Comparison of ENCODE assay signal across 36 cellular contexts in the genomic region with DNA sequence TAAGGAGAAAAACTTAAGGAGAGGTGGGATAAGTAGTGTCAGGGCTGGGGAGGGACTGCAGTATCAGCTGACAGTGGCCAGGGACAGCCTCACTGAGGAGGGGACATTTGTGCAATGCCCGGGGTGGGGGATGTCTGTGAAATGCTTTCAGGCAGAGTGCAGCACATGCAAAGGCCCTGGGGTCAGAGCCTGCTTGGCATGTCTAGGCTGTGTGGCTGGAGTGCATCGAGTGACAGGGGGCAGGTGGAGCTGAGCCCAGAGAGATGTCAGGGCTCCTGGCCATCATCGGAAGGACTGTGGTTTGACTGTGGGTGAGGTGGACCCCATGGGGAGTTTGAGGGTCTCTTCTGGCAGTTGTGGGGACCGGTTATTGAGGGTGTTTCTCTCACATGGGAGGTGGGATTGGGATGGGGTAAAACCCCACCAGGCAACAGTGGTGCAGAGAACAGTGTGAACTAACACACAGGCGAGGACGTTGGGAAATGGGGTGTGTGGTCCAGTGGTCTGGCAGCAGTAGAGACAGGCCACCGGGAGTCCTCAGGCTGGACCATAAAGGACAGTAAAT.
"Had no signal": no experiment of that assay in that cellular context is flagged by ENCODE, and none has a peak within 500 bp of the region (broad histone marks: within the 10 kb centered on the region; RNA-seq: fewer than 3 reads in every experiment).

No MANE protein-coding gene starts in this region.

- H3K4me1 ChIP-seq: SJSA1 had no signal

- DNase-seq: activated CD4-positive, alpha-beta memory T cell treated with anti-CD3 and anti-CD28 coated beads for 36 hours; activated CD4-positive, alpha-beta T cell treated with anti-CD3 and anti-CD28 coated beads for 36 hours; activated CD4-positive, alpha-beta T cell treated with anti-CD3 and anti-CD28 coated beads, Interleukin-2, amount 50 U/mL, for 1 hour; activated CD8-positive, alpha-beta memory T cell treated with anti-CD3 and anti-CD28 coated beads, Interleukin-2, amount 50 U/mL, for 4 hours; activated naive CD4-positive, alpha-beta T cell; activated naive CD4-positive, alpha-beta T cell treated with anti-CD3 and anti-CD28 coated beads, Interleukin-2, amount 50 U/mL, for 16 hours; activated T-cell treated with anti-CD3 and anti-CD28 coated beads for 4 hours; activated T-cell treated with anti-CD3 and anti-CD28 coated beads, Interleukin-2, amount 50 U/mL, for 4 hours; anterior cingulate cortex; caudate nucleus; cerebellar nuclear complex; Kasumi-1; KG1; MG63; MV-4-11; NCI-H1092; NCI-H146; NCI-H187; NCI-H2029 treated with DMSO at 0.1 percent for 48 hours; NCI-H2107; NCI-H2171 treated with DMSO at 0.1 percent for 48 hours; NCI-H2227 treated with DMSO at 0.1 percent for 48 hours; NCI-H446; NCI-H524; NCI-H69; NCI-H82; SHP77 treated with DMSO at 0.1 percent for 48 hours; SK-N-SH had no signal

- H3K27me3 ChIP-seq: MG63, SJSA1 had no signal

- H3K9ac ChIP-seq: SK-N-SH had no signal

- H3K27ac Mint-ChIP-seq: activated CD4-positive, alpha-beta memory T cell treated with anti-CD3 and anti-CD28 coated beads for 36 hours; activated CD4-positive, alpha-beta T cell treated with anti-CD3 and anti-CD28 coated beads for 36 hours; activated T-helper 1 cell treated with anti-CD3 and anti-CD28 coated beads, Interleukin-12 subunit alpha, Interleukin-12 subunit beta, Interleukin-2, Interleukin-4 antibody, amounts not matched to agents 30 ng/mL and 10 ng/mL and 1 ng/mL, durations not matched to agents 14 hours and 24 hours and 36 hours; T-helper 1 cell treated with Interleukin-12 subunit alpha and Interleukin-12 subunit beta and Interleukin-4 antibody, amounts not matched to agents 30 μg/mL and 1 μg/mL, for 36 hours; T-helper 2 cell treated with Interferon-gamma antibody and Interleukin-4, amounts not matched to agents 5 μg/mL and 100 μg/mL, for 36 hours; WTC11 had no signal

- H3K36me3 Mint-ChIP-seq: activated CD4-positive, alpha-beta memory T cell treated with anti-CD3 and anti-CD28 coated beads for 36 hours had no signal

- H3K4me1 Mint-ChIP-seq: activated CD4-positive, alpha-beta T cell treated with anti-CD3 and anti-CD28 coated beads for 36 hours; brain; WTC11 had no signal

- H3K36me3 ChIP-seq: MG63, SJSA1 had no signal

- H3K9me3 ChIP-seq: MG63, SJSA1, SK-N-SH had no signal

- H3K4me2 ChIP-seq: SK-N-SH had no signal

- ATAC-seq: activated CD4-positive, alpha-beta T cell treated with anti-CD3 and anti-CD28 coated beads for 36 hours; activated CD4-positive, CD25-positive, alpha-beta regulatory T cell treated with anti-CD3 and anti-CD28 coated beads, Interleukin-2, amount 50 U/mL, for 24 hours; activated T-cell treated with anti-CD3 and anti-CD28 coated beads, Interleukin-2, amount 50 U/mL, for 4 hours; Panc1; WTC11 had no signal

- H3K27me3 Mint-ChIP-seq: activated CD4-positive, alpha-beta T cell treated with anti-CD3 and anti-CD28 coated beads for 36 hours had no signal

- H3K27ac ChIP-seq: SJSA1 had no signal

- H3K4me3 Mint-ChIP-seq: activated CD4-positive, alpha-beta memory T cell treated with anti-CD3 and anti-CD28 coated beads for 36 hours; activated CD4-positive, alpha-beta T cell treated with anti-CD3 and anti-CD28 coated beads for 36 hours; activated T-cell treated with anti-CD3 and anti-CD28 coated beads, Interleukin-2, amount 50 U/mL, for 4 hours; activated T-helper 1 cell treated with anti-CD3 and anti-CD28 coated beads, Interleukin-12 subunit alpha, Interleukin-12 subunit beta, Interleukin-2, Interleukin-4 antibody, amounts not matched to agents 30 ng/mL and 10 ng/mL and 1 ng/mL, durations not matched to agents 14 hours and 24 hours and 36 hours; brain; T-helper 1 cell treated with Interleukin-12 subunit alpha and Interleukin-12 subunit beta and Interleukin-4 antibody, amounts not matched to agents 30 μg/mL and 1 μg/mL, for 36 hours; T-helper 2 cell treated with Interferon-gamma antibody and Interleukin-4, amounts not matched to agents 5 μg/mL and 100 μg/mL, for 36 hours; WTC11 had no signal

- H3K9me3 Mint-ChIP-seq: activated T-cell treated with anti-CD3 and anti-CD28 coated beads, Interleukin-2, amount 50 U/mL, for 4 hours; activated T-helper 1 cell treated with anti-CD3 and anti-CD28 coated beads, Interleukin-12 subunit alpha, Interleukin-12 subunit beta, Interleukin-2, Interleukin-4 antibody, amounts not matched to agents 30 ng/mL and 10 ng/mL and 1 ng/mL, durations not matched to agents 14 hours and 24 hours and 36 hours; T-helper 1 cell treated with Interleukin-12 subunit alpha and Interleukin-12 subunit beta and Interleukin-4 antibody, amounts not matched to agents 30 μg/mL and 1 μg/mL, for 36 hours; T-helper 2 cell treated with Interferon-gamma antibody and Interleukin-4, amounts not matched to agents 5 μg/mL and 100 μg/mL, for 36 hours had no signal

- H3K4me3 ChIP-seq: MG63, SJSA1 had no signal
